In the genomic region with DNA sequence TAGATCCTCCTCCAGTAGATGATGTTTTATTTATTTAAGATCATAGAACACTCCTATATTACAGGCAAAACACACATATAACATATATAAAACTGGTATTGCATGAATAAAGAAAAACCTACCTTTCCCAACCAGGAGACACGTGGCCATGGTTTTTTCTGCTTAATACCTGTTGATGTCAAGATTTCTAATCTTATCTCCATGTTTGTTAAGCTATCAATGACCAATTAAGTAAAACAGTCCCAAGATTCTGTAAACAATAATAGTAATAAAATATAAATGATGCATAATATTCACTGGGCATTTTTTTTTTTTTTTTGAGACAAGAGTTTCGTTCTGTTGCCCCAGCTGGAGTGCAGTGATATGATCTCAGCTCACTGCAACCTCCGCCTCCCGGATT, we compare ENCODE assay signal across 2 cellular contexts.
TF ChIP-seq lines count a peak whose summit lies in the region.

No MANE protein-coding gene starts in this region.

TF ChIP-seq in SK-N-SH, 30 proteins besides CTCF, POLR2A, EP300 and RAD21 (continued from another document):
- TF ChIP-seq, protein P1, sequence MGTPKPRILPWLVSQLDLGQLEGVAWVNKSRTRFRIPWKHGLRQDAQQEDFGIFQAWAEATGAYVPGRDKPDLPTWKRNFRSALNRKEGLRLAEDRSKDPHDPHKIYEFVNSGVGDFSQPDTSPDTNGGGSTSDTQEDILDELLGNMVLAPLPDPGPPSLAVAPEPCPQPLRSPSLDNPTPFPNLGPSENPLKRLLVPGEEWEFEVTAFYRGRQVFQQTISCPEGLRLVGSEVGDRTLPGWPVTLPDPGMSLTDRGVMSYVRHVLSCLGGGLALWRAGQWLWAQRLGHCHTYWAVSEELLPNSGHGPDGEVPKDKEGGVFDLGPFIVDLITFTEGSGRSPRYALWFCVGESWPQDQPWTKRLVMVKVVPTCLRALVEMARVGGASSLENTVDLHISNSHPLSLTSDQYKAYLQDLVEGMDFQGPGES (IDR thresholded peaks at IDR 0.05; ENCODE audit: low read depth, low read length) = no peak
- TF ChIP-seq YY1 (IDR thresholded peaks at IDR 0.05; ENCODE audit: low read depth) = no peak
- TF ChIP-seq GATA2 (CRISPR knock-in tag; IDR thresholded peaks at IDR 0.05) = no peak
- no peak for TF ChIP-seq NFIC (IDR thresholded peaks at IDR 0.05; ENCODE audit: borderline replicate concordance)

TF ChIP-seq in SK-N-SH treated with all-trans-retinoic acid at 6 μM for 48 hours, 23 proteins besides CTCF, POLR2A, EP300 and RAD21 (continued from another document):
- TF ChIP-seq, protein P2, sequence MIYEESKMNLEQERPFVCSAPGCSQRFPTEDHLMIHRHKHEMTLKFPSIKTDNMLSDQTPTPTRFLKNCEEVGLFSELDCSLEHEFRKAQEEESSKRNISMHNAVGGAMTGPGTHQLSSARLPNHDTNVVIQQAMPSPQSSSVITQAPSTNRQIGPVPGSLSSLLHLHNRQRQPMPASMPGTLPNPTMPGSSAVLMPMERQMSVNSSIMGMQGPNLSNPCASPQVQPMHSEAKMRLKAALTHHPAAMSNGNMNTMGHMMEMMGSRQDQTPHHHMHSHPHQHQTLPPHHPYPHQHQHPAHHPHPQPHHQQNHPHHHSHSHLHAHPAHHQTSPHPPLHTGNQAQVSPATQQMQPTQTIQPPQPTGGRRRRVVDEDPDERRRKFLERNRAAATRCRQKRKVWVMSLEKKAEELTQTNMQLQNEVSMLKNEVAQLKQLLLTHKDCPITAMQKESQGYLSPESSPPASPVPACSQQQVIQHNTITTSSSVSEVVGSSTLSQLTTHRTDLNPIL (CRISPR knock-in tag; IDR thresholded peaks at IDR 0.05; ENCODE audit: low read depth) = no peak
- no peak for TF ChIP-seq BACH2 (CRISPR knock-in tag; IDR thresholded peaks at IDR 0.05; ENCODE audit: borderline replicate concordance)
- no peak for TF ChIP-seq TOX (CRISPR knock-in tag; IDR thresholded peaks at IDR 0.05; ENCODE audit: borderline replicate concordance)
